In genomic region chr2:149330127-149331022, GRCh38 we compare ENCODE assay signal across 7 cellular contexts. TPM values are rescaled to one million over a fixed set of nuclear protein-coding genes. Genes with fewer than 3 reads are reported as not detected.
A peak's percentile ranks its signal among the peaks of the same experiment; 100 is the strongest.
DNase-seq lines count a peak whose midpoint lies in the region; ATAC-seq and TF ChIP-seq lines count a peak whose summit lies in the region.

TSS of gene LYPD6 (plus strand) at chr2:149330587. CDS start at chr2:149437709, 107,122 bp downstream.

- no peaks in the 10 kb centered on the region for H3K27me3 ChIP-seq in WERI-Rb-1 (ENCODE audit: insufficient read depth, low read depth, severe bottlenecking)
- H3K27me3 ChIP-seq in gastroesophageal sphincter, result peaks cover 33% of the 10 kb centered on the region
- H3K27me3 ChIP-seq in neural cell (ENCODE audit: insufficient read depth, low read depth, low read length), result no peaks in the 10 kb centered on the region

- peak within 1 kb of the TSS; percentile 83 for H3K4me2 ChIP-seq in neural cell (ENCODE audit: low read length)

- no peaks in the 10 kb centered on the region for H3F3A ChIP-seq in neural cell (ENCODE audit: insufficient read depth, low read length, poor library complexity, severe bottlenecking)

- no peaks in the 10 kb centered on the region for H3K36me3 ChIP-seq in WERI-Rb-1
- no peaks in the 10 kb centered on the region for H3K36me3 ChIP-seq in gastroesophageal sphincter
- H3K36me3 ChIP-seq in neural cell (ENCODE audit: insufficient read depth, low read length), result no peaks in the 10 kb centered on the region

- no peaks in the 10 kb centered on the region for H3K9me3 ChIP-seq in WERI-Rb-1 (ENCODE audit: severe bottlenecking)
- no peaks in the 10 kb centered on the region for H3K9me3 ChIP-seq in gastroesophageal sphincter
- no peaks in the 10 kb centered on the region for H3K9me3 ChIP-seq in neural cell (ENCODE audit: low read length)

- no peaks in the 10 kb centered on the region for H4K20me1 ChIP-seq in neural cell (ENCODE audit: insufficient read depth)

- H3K27ac ChIP-seq in WERI-Rb-1, result peak within 1 kb of the TSS; percentile 81
- H3K27ac ChIP-seq in gastroesophageal sphincter, result peak within 1 kb of the TSS in 3 of 4 donors; percentile 60 to 73 (median 73)
- no peak within 1 kb of the TSS for H3K27ac ChIP-seq in neural cell (ENCODE audit: low read length)

- peaks cover 0 to 22% (median 8%) of the 10 kb centered on the region in 3 donors for H3K4me1 ChIP-seq in gastroesophageal sphincter

- peak within 1 kb of the TSS; percentile 23 for H2AFZ ChIP-seq in neural cell (ENCODE audit: low read depth, low read length)

- H3K9ac ChIP-seq in neural cell (ENCODE audit: low read length), result peak within 1 kb of the TSS; percentile 59

- 0% methylated on average over 1 of the region's 96 CpGs; no CpG with 5 or more reads in 1 of the 2 donors for WGBS in gastroesophageal sphincter (ENCODE audit: low coverage in 1 of 2), 2 donors

- TF ChIP-seq RAD21 in neural cell (conservative IDR thresholded peaks at IDR 0.05), result peak; percentile 25

- no peaks in the 10 kb centered on the region for H3K9me2 ChIP-seq in neural cell (ENCODE audit: insufficient read depth, low read length)

- no peaks in the 10 kb centered on the region for H3K79me2 ChIP-seq in neural cell (replicated peaks; ENCODE audit: insufficient read depth, low read length)

- no peak for TF ChIP-seq EP300 in gastroesophageal sphincter (IDR thresholded peaks at IDR 0.05)
- TF ChIP-seq EP300 in neural cell (conservative IDR thresholded peaks at IDR 0.05; ENCODE audit: poor library complexity, severe bottlenecking), result no peak

- ATAC-seq in HG02588 (IDR thresholded peaks at IDR 0.05; ENCODE audit: unreplicated experiment) (peak; percentile 88), gastroesophageal sphincter (peak; percentile 97)

- TF ChIP-seq CTCF in GM13977 (IDR thresholded peaks at IDR 0.05; ENCODE audit: extremely low read depth, insufficient read depth, missing control alignments) (no peak), WERI-Rb-1 (IDR thresholded peaks at IDR 0.05; ENCODE audit: low read depth, low read length) (no peak), gastroesophageal sphincter (IDR thresholded peaks at IDR 0.05) (peak in 1 of 4 experiments; percentile 3), neural cell (IDR thresholded peaks at IDR 0.05; ENCODE audit: poor library complexity, severe bottlenecking) (peak; percentile 27)

- DNase-seq in GM13977 (ENCODE audit: low spot score) (peak; percentile 83), NCI-H146 (lab: John Stamatoyannopoulos, UW) (peak; percentile 46), WERI-Rb-1 (peak; percentile 68)
- DNase-seq in activated naive CD4-positive, alpha-beta T cell treated with Interleukin-2 at 50 U/mL for 16 hours, result no peak

- in situ Hi-C loops in GM13977 (cut with MboI; ENCODE audit: low pct_unique_long_range_greater_than_20kb, low sequenced_read_pairs, unreplicated experiment), result no loop called here

- H3K4me3 ChIP-seq in WERI-Rb-1 (ENCODE audit: low read depth, low read length), result peak within 1 kb of the TSS; percentile 87
- peak within 1 kb of the TSS; percentile 43 to 72 for H3K4me3 ChIP-seq in gastroesophageal sphincter
- H3K4me3 ChIP-seq in neural cell (ENCODE audit: low read length), result peak within 1 kb of the TSS; percentile 85

- no peak for TF ChIP-seq POLR2A in gastroesophageal sphincter (IDR thresholded peaks at IDR 0.05)

TF ChIP-seq in neural cell, 6 proteins besides CTCF, POLR2A, EP300 and RAD21:
- TF ChIP-seq SMC3 (conservative IDR thresholded peaks at IDR 0.05; ENCODE audit: poor library complexity), result no peak
- TF ChIP-seq MXI1 (conservative IDR thresholded peaks at IDR 0.05; ENCODE audit: poor library complexity, severe bottlenecking), result peak; percentile 59
- TF ChIP-seq REST (IDR thresholded peaks at IDR 0.05; ENCODE audit: borderline replicate concordance), result no peak
- TF ChIP-seq POLR2AphosphoS5 (IDR thresholded peaks at IDR 0.05), result no peak
TF ChIP-seq in neural cell: peak in this region for 1.

RNA-seq across cellular contexts. Expression of gene LYPD6, which starts in this region (rescaled TPM):
- total RNA-seq in gastroesophageal sphincter, result 1 to 10 TPM in 3 of 4 donors, under 1 TPM in 1; 0.31 to 4.0 (median 3.0) TPM
- 1.2 and 2.3 TPM in 2 replicates for polyA plus RNA-seq in neural cell
- polyA minus RNA-seq in neural cell, result 3.2 and 3.6 TPM in 2 replicates
